8 cellular contexts compared by ENCODE assay signal in genomic region chr2:32983193-32983924, GRCh38. TPM values are rescaled to one million over a fixed set of nuclear protein-coding genes. Genes with fewer than 3 reads are reported as not detected.
DNase-seq lines count a peak whose midpoint lies in the region; ATAC-seq, FAIRE-seq and TF ChIP-seq lines count a peak whose summit lies in the region.
"Not testable (repeated sequence)": the region's sequence is repeated elsewhere in the genome, so short reads cannot be mapped to it uniquely, and the experiment has no call there.
"Had no signal": no experiment of that assay in that cellular context is flagged by ENCODE, and none has a peak within 500 bp of the region (broad histone marks: within the 10 kb centered on the region; RNA-seq: fewer than 3 reads in every experiment).

No MANE protein-coding gene starts in this region.

- H3K27ac ChIP-seq in K562 (ENCODE audit: extremely low read depth, low read depth, low read length); esophagus muscularis mucosa (replicated peaks in 1 of 4); liver (ENCODE audit: low read depth in 1 of 2, low read length in 2 of 2): not testable (repeated sequence)
- H3K27ac ChIP-seq in hepatocyte (peak overlapping the region; percentile 47), mucosa of rectum (ENCODE audit: low read depth in 2 of 2, low read length in 2 of 2) (peak overlapping the region; percentile 20 to 28)

- not testable (repeated sequence) for H3K4me2 ChIP-seq in K562 (ENCODE audit: insufficient read depth, low read length); hepatocyte

- not testable (repeated sequence) for H3K36me3 ChIP-seq in K562 (ENCODE audit: control insufficient read depth, insufficient read depth, low read length); esophagus muscularis mucosa; hepatocyte (replicated peaks; ENCODE audit: insufficient read depth, low read depth); liver (ENCODE audit: control insufficient read depth in 4 of 4, insufficient read depth in 3 of 4, low read depth in 1 of 4, low read length in 3 of 4); mucosa of rectum (ENCODE audit: control insufficient read depth in 2 of 2, insufficient read depth in 2 of 2, low read length in 2 of 2)

- TF ChIP-seq POLR2A in K562 (conservative IDR thresholded peaks at IDR 0.05); esophagus muscularis mucosa (IDR thresholded peaks at IDR 0.05; ENCODE audit: low read depth): not testable (repeated sequence)

- 38% methylated on average over 5 of the region's 5 CpGs for WGBS in K562 (ENCODE audit: insufficient coverage, low coverage, missing lambda C conversion rate)
- 90% methylated on average over 5 of the region's 5 CpGs for WGBS in esophagus muscularis mucosa
- WGBS in hepatocyte (ENCODE audit: low lambda C conversion rate, missing lambda C conversion rate), result 87% methylated on average over 5 of the region's 5 CpGs
- 80% methylated on average over 5 of the region's 5 CpGs for WGBS in liver

- FAIRE-seq in K562 (lab: Jason Lieb, UNC), result not testable (repeated sequence)

- not testable (repeated sequence) for TF ChIP-seq EP300 in K562 (IDR thresholded peaks at IDR 0.05; ENCODE audit: low read length); esophagus muscularis mucosa (IDR thresholded peaks at IDR 0.05)

- not testable (repeated sequence) for DNase-seq in K562 (ENCODE audit: extremely low read depth in 1 of 4, low spot score in 3 of 4); hepatocyte (ENCODE audit: low spot score)
- peak; percentile 19 for DNase-seq in esophagus muscularis mucosa (ENCODE audit: extremely low spot score)

- BruUV-seq in K562 (replicated peaks; lab: Mats Ljungman, UMichigan), result not testable (repeated sequence)

- H3K9me2 ChIP-seq in hepatocyte (replicated peaks; ENCODE audit: insufficient read depth), result not testable (repeated sequence)

- TF ChIP-seq RAD21 in K562 (CRISPR knock-in tag; conservative IDR thresholded peaks at IDR 0.05 in 1 of 2, IDR thresholded peaks at IDR 0.05 in 1 of 2); liver (IDR thresholded peaks at IDR 0.05): not testable (repeated sequence)

- H3K79me2 ChIP-seq in K562 (ENCODE audit: control insufficient read depth, insufficient read depth, low read length), result not testable (repeated sequence)
- peaks cover 10% of the 10 kb centered on the region for H3K79me2 ChIP-seq in hepatocyte

- H3K27me3 ChIP-seq in K562 (ENCODE audit: control insufficient read depth in 2 of 2, insufficient read depth in 2 of 2, low read length in 2 of 2); esophagus muscularis mucosa; hepatocyte; liver (ENCODE audit: control insufficient read depth in 4 of 4, insufficient read depth in 4 of 4, low read length in 3 of 4); mucosa of rectum (ENCODE audit: control insufficient read depth in 2 of 2, insufficient read depth in 2 of 2, low read length in 2 of 2): not testable (repeated sequence)

- not testable (repeated sequence) for TF ChIP-seq CTCF in K562 (IDR thresholded peaks at IDR 0.05 in 2 of 3, conservative IDR thresholded peaks at IDR 0.05 in 1 of 3; ENCODE audit: insufficient read depth in 2 of 3, low read depth in 1 of 3, low read length in 3 of 3); esophagus muscularis mucosa (IDR thresholded peaks at IDR 0.05); hepatocyte (IDR thresholded peaks at IDR 0.05; ENCODE audit: poor library complexity); liver (IDR thresholded peaks at IDR 0.05; ENCODE audit: low read depth, low read length, missing input control)

- H3K9me3 ChIP-seq in K562 (replicated peaks; ENCODE audit: control insufficient read depth, insufficient read depth, low read depth, low read length); esophagus muscularis mucosa; hepatocyte (ENCODE audit: low read depth); liver (ENCODE audit: control insufficient read depth in 4 of 4, low read length in 3 of 4); mucosa of rectum (ENCODE audit: control insufficient read depth in 2 of 2, low read length in 2 of 2): not testable (repeated sequence)

- H3K9me1 ChIP-seq in K562 (ENCODE audit: control insufficient read depth, insufficient read depth, low read length), result not testable (repeated sequence)

- CTCF ChIA-PET in K562 (lab: Yijun Ruan, JAX; ENCODE audit: low intra/inter-chr PET ratio), result not testable (repeated sequence)

- not testable (repeated sequence) for ATAC-seq in K562

- H2AFZ ChIP-seq in K562 (ENCODE audit: low read depth, low read length); hepatocyte: not testable (repeated sequence)

- in situ Hi-C loops in K562 (cut with MboI), result not testable (repeated sequence)

- not testable (repeated sequence) for H3K4me3 ChIP-seq in K562; esophagus muscularis mucosa; hepatocyte; liver (ENCODE audit: low read depth in 1 of 3, low read length in 3 of 3); mucosa of rectum (ENCODE audit: low read length in 2 of 2)

- intact Hi-C loops in K562 (cut with micrococcal nuclease); esophagus muscularis mucosa (cut with DNase I): not testable (repeated sequence)

- not testable (repeated sequence) for H4K20me1 ChIP-seq in K562 (replicated peaks; ENCODE audit: control insufficient read depth, insufficient read depth, low read length); hepatocyte (ENCODE audit: insufficient read depth, poor library complexity, severe bottlenecking)

- H3K9ac ChIP-seq in K562 (ENCODE audit: insufficient read depth in 1 of 2, low read depth in 2 of 2, low read length in 2 of 2); liver (ENCODE audit: low read depth in 1 of 2, low read length in 2 of 2); mucosa of rectum (ENCODE audit: low read depth in 1 of 2, low read length in 2 of 2): not testable (repeated sequence)

- POLR2A ChIA-PET in K562 (lab: Yijun Ruan, JAX), result interaction anchor here (0.8 kb wide), 1 partner anchor 10 kb away, joined by 3 read pairs; no protein-coding TSS in a partner anchor

- not testable (repeated sequence) for H3K4me1 ChIP-seq in K562 (replicated peaks in 1 of 2; ENCODE audit: control insufficient read depth in 2 of 2, insufficient read depth in 2 of 2, low read length in 2 of 2); esophagus muscularis mucosa; hepatocyte (ENCODE audit: insufficient read depth); liver (ENCODE audit: control insufficient read depth in 4 of 4, insufficient read depth in 4 of 4, low read length in 3 of 4); mucosa of rectum (ENCODE audit: control insufficient read depth in 2 of 2, insufficient read depth in 2 of 2, low read length in 2 of 2)

TF ChIP-seq in K562, 482 proteins besides CTCF, POLR2A, EP300 and RAD21:
- TF ChIP-seq ZNF431 (CRISPR knock-in tag; IDR thresholded peaks at IDR 0.05), result peak; percentile 91
TF ChIP-seq in K562: peak in this region for 1; not testable (repeated sequence) for 481.

TF ChIP-seq in liver, 16 proteins besides CTCF, POLR2A, EP300 and RAD21:
- peak; percentile 41 to 57 for TF ChIP-seq HNF4A (conservative IDR thresholded peaks at IDR 0.05)

RNA-seq across cellular contexts. Expression of gene LTBP1, which starts 36.6 kb away (rescaled TPM):
- total RNA-seq in K562 (2011; cell fraction: chromatin; rRNA removed; ENCODE audit: low replicate concordance), result 48.1 and 65.2 TPM in 2 replicates
- 41.1 and 45.5 TPM in 2 replicates for total RNA-seq in K562 (2011; cell fraction: nucleolus; rRNA removed)
- total RNA-seq in K562 (2011; cell fraction: nucleoplasm; rRNA removed), result 41.8 and 50.5 TPM in 2 replicates
- total RNA-seq in K562 (2014; rRNA removed) (8.2 and 10.4 TPM in 2 replicates), K562 (2014; rRNA removed; fragmentation: Illumina TruSeq; extraction: Trizol) (7.9 and 8.5 TPM in 2 replicates), K562 (2015; rRNA removed; fragmentation: Illumina TruSeq; extraction: Trizol) (3.6 and 3.8 TPM in 2 replicates), K562 (2021) (12.8 and 13.6 TPM in 2 replicates), esophagus muscularis mucosa (100 to 1,000 TPM; 254 to 465 (median 368) TPM), hepatocyte (60.9 and 68.9 TPM in 2 replicates), liver (10 to 100 TPM; 13.8 to 57.6 TPM)
- polyA plus RNA-seq in K562 (2011; rRNA removed) (12.2 and 16.4 TPM in 2 replicates), K562 (2014; fragmentation: Illumina TruSeq; extraction: Trizol) (9.7 and 12.0 TPM in 2 replicates), K562 (2014; fragmentation: Nextera tagmentation; extraction: Ambion mirVana) (1 to 10 TPM; 4.3 to 5.2 TPM), K562 (2014; rRNA removed) (6.7 and 7.0 TPM in 2 replicates), hepatocyte (29.5 and 35.6 TPM in 2 replicates), liver (1 to 10 TPM; 5.8 to 6.7 TPM)
- polyA plus RNA-seq in K562 (2011; cell fraction: cytosol; rRNA removed), result 11.4 and 13.9 TPM in 2 replicates
- polyA plus RNA-seq in K562 (2011; cell fraction: nucleus; rRNA removed), result 9.9 and 15.8 TPM in 2 replicates
- polyA plus RNA-seq in K562 (2012), result 6.6 and 7.6 TPM in 2 replicates
- 39.9 and 55.1 TPM in 2 replicates for polyA minus RNA-seq in K562 (2011; rRNA and poly(A)+ RNA removed)
- 19.4 and 29.2 TPM in 2 replicates for polyA minus RNA-seq in K562 (2011; cell fraction: cytosol; rRNA and poly(A)+ RNA removed)
- 15.8 and 17.2 TPM in 2 replicates for polyA minus RNA-seq in K562 (2011; cell fraction: nucleus; rRNA and poly(A)+ RNA removed)
- total RNA-seq: CD8-positive, alpha-beta memory T cell had no signal
- polyA plus RNA-seq: CD4-positive, alpha-beta memory T cell; CD4-positive, CD25-positive, alpha-beta regulatory T cell; CD8-positive, alpha-beta memory T cell had no signal
